21 cellular contexts compared by ENCODE assay signal in genomic region chr9:124797343-124798103, GRCh38. TPM values are rescaled to one million over a fixed set of nuclear protein-coding genes. Genes with fewer than 3 reads are reported as not detected.
DNase-seq lines count a peak whose midpoint lies in the region; ATAC-seq and TF ChIP-seq lines count a peak whose summit lies in the region.
"Had no signal": no experiment of that assay in that cellular context is flagged by ENCODE, and none has a peak within 500 bp of the region (broad histone marks: within the 10 kb centered on the region; RNA-seq: fewer than 3 reads in every experiment).

No MANE protein-coding gene starts in this region.

- H3K9me3 ChIP-seq in muscle layer of colon (ENCODE audit: low read length) (no peaks in the 10 kb centered on the region), testis (no peaks in the 10 kb centered on the region)

- DNase-seq in fibroblast of mammary gland (ENCODE audit: low read depth) (peak; percentile 26), testis (peak; percentile 40), superior temporal gyrus (ENCODE audit: extremely low spot score) (no peak), HPDE6-E6E7 (ENCODE audit: extremely low spot score) (no peak)
- DNase-seq: activated CD8-positive, alpha-beta memory T cell treated with anti-CD3 and anti-CD28 coated beads, Interleukin-2, amount 10 ng/mL, durations not matched to agents 7 days and 5 days; activated gamma-delta T cell; aorta; cortex of kidney; erythroblast; kidney; NCI-H1417; NCI-H2171 treated with DMSO at 0.1 percent for 48 hours; stimulated activated naive CD8-positive, alpha-beta T cell treated with anti-CD3 and anti-CD28 coated beads, Interleukin-15, Interleukin-2, amounts not matched to agents 100 U/mL and 50 U/mL, for 24 hours; T-helper 17 cell had no signal

- peak overlapping the region; percentile 34 for H3K9ac ChIP-seq in muscle layer of colon (ENCODE audit: low read length)

- H3K36me3 ChIP-seq in muscle layer of colon (ENCODE audit: insufficient read depth, low read length) (peaks cover 18% of the 10 kb centered on the region), testis (ENCODE audit: low read depth, missing control alignments) (no peaks in the 10 kb centered on the region)

- TF ChIP-seq CTCF in fibroblast of mammary gland (conservative IDR thresholded peaks at IDR 0.05; ENCODE audit: control insufficient read depth, insufficient read depth, low read depth, low read length), result no peak
- TF ChIP-seq CTCF in testis (IDR thresholded peaks at IDR 0.05), result no peak

- H3K4me3 ChIP-seq in fibroblast of mammary gland (ENCODE audit: control insufficient read depth, low read depth, low read length), result no peak overlapping the region
- H3K4me3 ChIP-seq in muscle layer of colon (ENCODE audit: low read depth in 1 of 2, low read length in 2 of 2), result no peak overlapping the region
- H3K4me3 ChIP-seq in testis, result no peak overlapping the region
- H3K4me3 ChIP-seq: hepatocyte had no signal

- H3K27me3 ChIP-seq in muscle layer of colon (ENCODE audit: control insufficient read depth in 1 of 2, insufficient read depth in 2 of 2, low read length in 2 of 2) (no peaks in the 10 kb centered on the region), testis (no peaks in the 10 kb centered on the region)
- H3K27me3 ChIP-seq: hepatocyte had no signal

- ATAC-seq in SK-N-SH treated with all-trans-retinoic acid at 6 μM for 48 hours (peak; percentile 36), GM18909 (IDR thresholded peaks at IDR 0.05; ENCODE audit: poor library complexity, unreplicated experiment) (no peak)
- ATAC-seq: activated CD8-positive, alpha-beta memory T cell treated with anti-CD3 and anti-CD28 coated beads, Interleukin-2, amount 10 ng/mL, durations not matched to agents 7 days and 5 days; stimulated activated naive CD8-positive, alpha-beta T cell treated with anti-CD3 and anti-CD28 coated beads, Interleukin-15, Interleukin-2, amounts not matched to agents 100 U/mL and 50 U/mL, for 24 hours; T-helper 17 cell had no signal

- H3K27ac ChIP-seq in muscle layer of colon (ENCODE audit: low read depth, low read length) (peak overlapping the region; percentile 50), testis (no peak overlapping the region)
- H3K27ac ChIP-seq: hepatocyte had no signal

- WGBS in testis, 2 donors, result 40 to 58% methylated on average over 10 of the region's 10 CpGs

- intact Hi-C loops in testis (cut with DNase I; ENCODE audit: low total_unique reads), result no loop called here

- TF ChIP-seq POLR2A in testis (IDR thresholded peaks at IDR 0.05), result no peak

- H3K4me1 ChIP-seq in muscle layer of colon (ENCODE audit: insufficient read depth, low read length) (peaks cover 33% of the 10 kb centered on the region), testis (peaks cover 6% of the 10 kb centered on the region)

TF ChIP-seq in SK-N-SH treated with all-trans-retinoic acid at 6 μM for 48 hours, 23 proteins besides CTCF, POLR2A, EP300 and RAD21:
- TF ChIP-seq ARNTL (CRISPR knock-in tag; IDR thresholded peaks at IDR 0.05; ENCODE audit: borderline replicate concordance, low read depth) (no peak), TCF4 (CRISPR knock-in tag; IDR thresholded peaks at IDR 0.05; ENCODE audit: borderline replicate concordance) (no peak), ZC3H10 (CRISPR knock-in tag; IDR thresholded peaks at IDR 0.05) (no peak), PPARA (CRISPR knock-in tag; IDR thresholded peaks at IDR 0.05; ENCODE audit: borderline replicate concordance) (no peak), ESRRG (CRISPR knock-in tag; IDR thresholded peaks at IDR 0.05) (no peak), CREB5 (CRISPR knock-in tag; IDR thresholded peaks at IDR 0.05; ENCODE audit: low read depth) (no peak), TSHZ2 (CRISPR knock-in tag; IDR thresholded peaks at IDR 0.05) (no peak), BACH2 (CRISPR knock-in tag; IDR thresholded peaks at IDR 0.05; ENCODE audit: borderline replicate concordance) (no peak), ISL1 (CRISPR knock-in tag; IDR thresholded peaks at IDR 0.05) (no peak), ZFP30 (CRISPR knock-in tag; IDR thresholded peaks at IDR 0.05) (no peak), CSDC2 (CRISPR knock-in tag; IDR thresholded peaks at IDR 0.05) (no peak), ZNF565 (CRISPR knock-in tag; conservative IDR thresholded peaks at IDR 0.05; ENCODE audit: low read depth) (no peak)
- TF ChIP-seq, protein P1, sequence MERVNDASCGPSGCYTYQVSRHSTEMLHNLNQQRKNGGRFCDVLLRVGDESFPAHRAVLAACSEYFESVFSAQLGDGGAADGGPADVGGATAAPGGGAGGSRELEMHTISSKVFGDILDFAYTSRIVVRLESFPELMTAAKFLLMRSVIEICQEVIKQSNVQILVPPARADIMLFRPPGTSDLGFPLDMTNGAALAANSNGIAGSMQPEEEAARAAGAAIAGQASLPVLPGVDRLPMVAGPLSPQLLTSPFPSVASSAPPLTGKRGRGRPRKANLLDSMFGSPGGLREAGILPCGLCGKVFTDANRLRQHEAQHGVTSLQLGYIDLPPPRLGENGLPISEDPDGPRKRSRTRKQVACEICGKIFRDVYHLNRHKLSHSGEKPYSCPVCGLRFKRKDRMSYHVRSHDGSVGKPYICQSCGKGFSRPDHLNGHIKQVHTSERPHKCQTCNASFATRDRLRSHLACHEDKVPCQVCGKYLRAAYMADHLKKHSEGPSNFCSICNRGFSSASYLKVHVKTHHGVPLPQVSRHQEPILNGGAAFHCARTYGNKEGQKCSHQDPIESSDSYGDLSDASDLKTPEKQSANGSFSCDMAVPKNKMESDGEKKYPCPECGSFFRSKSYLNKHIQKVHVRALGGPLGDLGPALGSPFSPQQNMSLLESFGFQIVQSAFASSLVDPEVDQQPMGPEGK (CRISPR knock-in tag; IDR thresholded peaks at IDR 0.05; ENCODE audit: borderline replicate concordance), result no peak

RNA-seq across cellular contexts. Expression of gene OLFML2A, which starts 20.6 kb away (rescaled TPM):
- total RNA-seq in testis, result 1 to 10 TPM; 2.6 to 5.2 TPM
- 4.0 TPM for polyA plus RNA-seq in testis (ENCODE audit: insufficient read depth, low read depth, low replicate concordance)
- total RNA-seq: activated CD8-positive, alpha-beta memory T cell treated with anti-CD3 and anti-CD28 coated beads, Interleukin-2, amount 10 ng/mL, durations not matched to agents 7 days and 5 days; T-helper 17 cell had no signal

RNA-seq across cellular contexts. Expression of gene NR6A1, which starts 26.4 kb away (rescaled TPM):
- 100 to 1,000 TPM in 1 of 2 donors, 10 to 100 TPM in 1; 92.1 to 100 TPM for total RNA-seq in testis
- polyA plus RNA-seq in testis (ENCODE audit: insufficient read depth, low read depth, low replicate concordance), result 54.6 TPM

RNA-seq across cellular contexts. Expression of gene WDR38, which starts 55.7 kb away (rescaled TPM):
- 1 to 10 TPM; 3.2 to 7.6 TPM for total RNA-seq in testis
- 11.8 TPM for polyA plus RNA-seq in testis (ENCODE audit: insufficient read depth, low read depth, low replicate concordance)
- total RNA-seq: activated CD8-positive, alpha-beta memory T cell treated with anti-CD3 and anti-CD28 coated beads, Interleukin-2, amount 10 ng/mL, durations not matched to agents 7 days and 5 days; aorta; H1; hepatocyte; mucosa of gallbladder; posterior vena cava; T-helper 17 cell had no signal
- polyA plus RNA-seq: H1, hepatocyte had no signal

Comparison
In these comparisons a context has a peak if more than half of its experiments do, and no peak if none do; other contexts are left out.
1. DNase-seq: peak in fibroblast of mammary gland (single experiment) and testis (single experiment); none in superior temporal gyrus (single experiment) and HPDE6-E6E7 (single experiment).